In genomic region chr19:9342610-9343304, GRCh38 we compare ENCODE assay signal across 2 cellular contexts.
A peak's percentile ranks its signal among the peaks of the same experiment; 100 is the strongest.
TF ChIP-seq lines count a peak whose summit lies in the region.

No MANE protein-coding gene starts in this region.

TF ChIP-seq in HEK293, 187 proteins besides CTCF, POLR2A, EP300 and RAD21:
- TF ChIP-seq TRIM28 (IDR thresholded peaks at IDR 0.05; ENCODE audit: borderline replicate concordance, low read length) = peak; percentile 98; the same call in 1 of the 2 replicates
- TF ChIP-seq SETDB1 (IDR thresholded peaks at IDR 0.05; ENCODE audit: insufficient read length, low read length) = peak; percentile 100
- peak; percentile 86 for TF ChIP-seq ZNF274 (IDR thresholded peaks at IDR 0.05; ENCODE audit: low read length)
- TF ChIP-seq ZNF274 (tag by site-specific recombination; IDR thresholded peaks at IDR 0.05; ENCODE audit: borderline replicate concordance) = peak; percentile 95
- TF ChIP-seq MYNN (tag by site-specific recombination; IDR thresholded peaks at IDR 0.05; ENCODE audit: borderline replicate concordance) = no peak
- no peak for TF ChIP-seq ZXDB (tag by site-specific recombination; IDR thresholded peaks at IDR 0.05)
TF ChIP-seq in HEK293: peak in this region for 3.

TF ChIP-seq in K562, 482 proteins besides CTCF, POLR2A, EP300 and RAD21:
- TF ChIP-seq XRCC3 (IDR thresholded peaks at IDR 0.05) (peak; percentile 62; the same call in 1 of the 2 replicates), TEAD4 (IDR thresholded peaks at IDR 0.05; ENCODE audit: low read length) (0 out of 2 replicates have a peak, but pooled peaks have one; percentile 32), TEAD4 (CRISPR knock-in tag; IDR thresholded peaks at IDR 0.05; ENCODE audit: borderline replicate concordance) (no peak), CBX5 (IDR thresholded peaks at IDR 0.05; ENCODE audit: borderline replicate concordance, low read depth) (peak; percentile 60; the same call in 1 of the 2 replicates), FUS (optimal IDR thresholded peaks at IDR 0.05; ENCODE audit: low read depth, low read length) (no peak), TCFL5 (CRISPR knock-in tag; conservative IDR thresholded peaks at IDR 0.05) (no peak), MECOM (CRISPR knock-in tag; IDR thresholded peaks at IDR 0.05) (no peak), ZNF75A (CRISPR knock-in tag; IDR thresholded peaks at IDR 0.05) (peak; percentile 64; the same call in 1 of the 2 replicates), CBX3 (IDR thresholded peaks at IDR 0.05; ENCODE audit: borderline replicate concordance in 1 of 2, low read length in 2 of 2) (0 out of 3 replicates have a peak, but pooled peaks of 1 of the 2 experiments have one; percentile 25), ZNF274 (IDR thresholded peaks at IDR 0.05; ENCODE audit: borderline replicate concordance, low read depth, low read length) (peak; percentile 98), TRIM28 (IDR thresholded peaks at IDR 0.05) (peak; percentile 73; the same call in 1 of the 2 replicates), NCOA2 (IDR thresholded peaks at IDR 0.05; ENCODE audit: partially characterized antibody in 2 of 2) (no peak), TRIM24 (IDR thresholded peaks at IDR 0.05) (peak in 1 of 2 experiments; percentile 38; a peak in 2 of 4 replicates)
